Comparison of ENCODE assay signal across 25 cellular contexts in the genomic region with DNA sequence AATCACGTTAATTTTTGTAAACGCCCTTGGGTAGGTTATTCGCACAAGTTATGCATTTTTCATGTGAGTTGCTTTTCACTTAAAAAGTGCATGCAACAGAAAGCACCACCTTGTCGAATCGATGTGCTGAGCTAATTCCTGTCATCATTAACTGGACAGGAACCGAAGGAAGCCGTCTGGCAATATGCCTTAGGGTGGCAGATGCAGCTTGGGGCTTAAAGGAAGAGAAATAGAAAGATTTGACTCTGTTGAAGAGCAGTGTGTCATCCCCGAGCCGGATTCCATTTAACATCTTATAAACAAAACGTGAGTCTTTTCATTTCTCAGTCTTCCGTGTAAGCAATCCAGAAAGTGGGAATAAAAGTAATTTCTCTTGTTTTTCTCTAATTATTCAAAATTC.
"Had no signal": no experiment of that assay in that cellular context is flagged by ENCODE, and none has a peak within 500 bp of the region (broad histone marks: within the 10 kb centered on the region; RNA-seq: fewer than 3 reads in every experiment).

No MANE protein-coding gene starts in this region.

- DNase-seq: activated B cell treated with CpG ODN at 0.5 μM for 24 hours; activated CD4-positive, alpha-beta T cell treated with anti-CD3 and anti-CD28 coated beads, Interleukin-2, amount 50 U/mL, for 1 hour; activated CD8-positive, alpha-beta memory T cell treated with anti-CD3 and anti-CD28 coated beads, Interleukin-2, amount 10 ng/mL, durations not matched to agents 7 days and 5 days; activated CD8-positive, alpha-beta T cell treated with anti-CD3 and anti-CD28 coated beads, Interleukin-2, amount 10 ng/mL, durations not matched to agents 7 days and 5 days; activated naive CD4-positive, alpha-beta T cell; activated T-cell treated with anti-CD3 and anti-CD28 coated beads for 4 hours; activated T-cell treated with anti-CD3 and anti-CD28 coated beads, Interleukin-2, amount 50 U/mL, for 72 hours; anterior cingulate cortex; foreskin keratinocyte; left lung; mesendoderm; natural killer cell; stimulated activated CD4-positive, alpha-beta T cell treated with anti-CD3 and anti-CD28 coated beads, Interleukin-15, amount 100 ng/mL, for 24 hours; stimulated activated naive CD4-positive, alpha-beta T cell; T-helper 2 cell; testis; transverse colon had no signal

- H3K4me3 Mint-ChIP-seq: activated B cell treated with CpG ODN at 0.5 μM for 24 hours; activated CD8-positive, alpha-beta memory T cell treated with anti-CD3 and anti-CD28 coated beads, Interleukin-2, amount 10 ng/mL, durations not matched to agents 7 days and 5 days; activated CD8-positive, alpha-beta T cell treated with anti-CD3 and anti-CD28 coated beads, Interleukin-2, amount 10 ng/mL, durations not matched to agents 7 days and 5 days; activated naive CD8-positive, alpha-beta T cell; activated T-cell treated with anti-CD3 and anti-CD28 coated beads, Interleukin-2, amount 50 U/mL, for 72 hours; natural killer cell had no signal

- H3K9me3 ChIP-seq: esophagus muscularis mucosa, left lung, right atrium auricular region, testis, transverse colon had no signal

- H3K27me3 Mint-ChIP-seq: activated B cell treated with CpG ODN at 0.5 μM for 24 hours; activated CD8-positive, alpha-beta memory T cell treated with anti-CD3 and anti-CD28 coated beads, Interleukin-2, amount 10 ng/mL, durations not matched to agents 7 days and 5 days; activated naive CD8-positive, alpha-beta T cell had no signal

- ATAC-seq: activated CD8-positive, alpha-beta memory T cell treated with anti-CD3 and anti-CD28 coated beads, Interleukin-2, amount 10 ng/mL, durations not matched to agents 7 days and 5 days; activated CD8-positive, alpha-beta T cell treated with anti-CD3 and anti-CD28 coated beads, Interleukin-2, amount 10 ng/mL, durations not matched to agents 7 days and 5 days; activated T-cell treated with anti-CD3 and anti-CD28 coated beads, Interleukin-2, amount 50 U/mL, for 72 hours; foreskin keratinocyte; left lung; natural killer cell had no signal

- H3K9me3 Mint-ChIP-seq: activated T-cell treated with anti-CD3 and anti-CD28 coated beads, Interleukin-2, amount 50 U/mL, for 72 hours; natural killer cell had no signal

- H3K4me3 ChIP-seq: coronary artery, left lung, lung, right atrium auricular region, smooth muscle cell, testis, transverse colon had no signal

- H3K27ac ChIP-seq: coronary artery, esophagus muscularis mucosa, foreskin keratinocyte, left lung, right atrium auricular region, testis, transverse colon had no signal

- H3K27ac Mint-ChIP-seq: activated B cell treated with CpG ODN at 0.5 μM for 24 hours; activated CD8-positive, alpha-beta memory T cell treated with anti-CD3 and anti-CD28 coated beads, Interleukin-2, amount 10 ng/mL, durations not matched to agents 7 days and 5 days; activated CD8-positive, alpha-beta T cell treated with anti-CD3 and anti-CD28 coated beads, Interleukin-2, amount 10 ng/mL, durations not matched to agents 7 days and 5 days; activated naive CD8-positive, alpha-beta T cell; activated T-cell treated with anti-CD3 and anti-CD28 coated beads, Interleukin-2, amount 50 U/mL, for 72 hours; natural killer cell had no signal

- FAIRE-seq: bronchial epithelial cell, urothelium cell line had no signal

- H3K4me1 ChIP-seq: foreskin keratinocyte, transverse colon had no signal

- H3K27me3 ChIP-seq: esophagus muscularis mucosa, foreskin keratinocyte, left lung, right atrium auricular region, testis, transverse colon had no signal

- H3K36me3 ChIP-seq: right atrium auricular region, transverse colon had no signal

- H3K36me3 Mint-ChIP-seq: activated CD8-positive, alpha-beta memory T cell treated with anti-CD3 and anti-CD28 coated beads, Interleukin-2, amount 10 ng/mL, durations not matched to agents 7 days and 5 days; natural killer cell had no signal
